Comparison of ENCODE assay signal across 8 cellular contexts in genomic region chr17:66190738-66191606, GRCh38. TPM values are rescaled to one million over a fixed set of nuclear protein-coding genes. Genes with fewer than 3 reads are reported as not detected.
DNase-seq lines count a peak whose midpoint lies in the region; ATAC-seq and TF ChIP-seq lines count a peak whose summit lies in the region.

No MANE protein-coding gene starts in this region.

- no peaks in the 10 kb centered on the region for H3K9me3 Mint-ChIP-seq in activated naive CD4-positive, alpha-beta T cell treated with anti-CD3 and anti-CD28 coated beads for 36 hours
- H3K9me3 Mint-ChIP-seq in activated B cell treated with CpG ODN at 0.5 μM for 24 hours (no peaks in the 10 kb centered on the region), glutamatergic neuron (ENCODE audit: unreplicated experiment) (no peaks in the 10 kb centered on the region), progenitor cell of endocrine pancreas (ENCODE audit: low read depth) (no peaks in the 10 kb centered on the region)

- intact Hi-C loops in activated naive CD4-positive, alpha-beta T cell treated with anti-CD3 and anti-CD28 coated beads for 36 hours (cut with micrococcal nuclease) = no loop called here
- intact Hi-C loops in activated B cell treated with CpG ODN at 0.5 μM for 24 hours (cut with micrococcal nuclease) = loop anchor here (5.0 to 10.0 kb wide), 4 partner anchors 254 to 1626 kb away; partner anchors contain the start of gene PITPNC1

- no peaks in the 10 kb centered on the region for H3K27me3 Mint-ChIP-seq in activated naive CD4-positive, alpha-beta T cell treated with anti-CD3 and anti-CD28 coated beads for 36 hours (ENCODE audit: low read depth)
- H3K27me3 Mint-ChIP-seq in activated B cell treated with CpG ODN at 0.5 μM for 24 hours (peaks cover 4% of the 10 kb centered on the region), glutamatergic neuron (ENCODE audit: unreplicated experiment) (peaks cover 2% of the 10 kb centered on the region), progenitor cell of endocrine pancreas (no peaks in the 10 kb centered on the region)

- TF ChIP-seq CTCF in activated B cell treated with CpG ODN at 0.5 μM for 24 hours (IDR thresholded peaks at IDR 0.05) = no peak
- TF ChIP-seq CTCF in glutamatergic neuron (IDR thresholded peaks at IDR 0.05; ENCODE audit: partially characterized antibody, unreplicated experiment) = no peak
- TF ChIP-seq CTCF in progenitor cell of endocrine pancreas (IDR thresholded peaks at IDR 0.05; ENCODE audit: unreplicated experiment) = no peak

- POLR2A ChIA-PET in activated B cell treated with CpG ODN at 0.5 μM for 24 hours (lab: Charles Lee) = no interaction called here

- DNase-seq in activated naive CD4-positive, alpha-beta T cell treated with anti-CD3 and anti-CD28 coated beads for 36 hours = no peak
- no peak for DNase-seq in activated naive CD4-positive, alpha-beta T cell treated with anti-CD3 and anti-CD28 coated beads, Interleukin-2, amount 50 U/mL, for 16 hours
- DNase-seq in activated B cell treated with CpG ODN at 0.5 μM for 24 hours (no peak), glutamatergic neuron (no peak), progenitor cell of endocrine pancreas (ENCODE audit: low spot score, unreplicated experiment) (no peak), iPS-NIHi7 (ENCODE audit: extremely low spot score) (no peak), KG1 (lab: John Stamatoyannopoulos, UW) (no peak)
- DNase-seq in stimulated activated CD4-positive, alpha-beta T cell treated with anti-CD3 and anti-CD28 coated beads, Interleukin-2, amount 100 ng/mL, for 24 hours = no peak

- no peak overlapping the region for H3K27ac Mint-ChIP-seq in activated naive CD4-positive, alpha-beta T cell treated with anti-CD3 and anti-CD28 coated beads for 36 hours
- H3K27ac Mint-ChIP-seq in activated B cell treated with CpG ODN at 0.5 μM for 24 hours (peak overlapping the region; percentile 72), glutamatergic neuron (ENCODE audit: unreplicated experiment) (no peak overlapping the region), progenitor cell of endocrine pancreas (peak overlapping the region; percentile 93)

- no peaks in the 10 kb centered on the region for H3K36me3 Mint-ChIP-seq in activated naive CD4-positive, alpha-beta T cell treated with anti-CD3 and anti-CD28 coated beads for 36 hours (ENCODE audit: low read depth)
- no peaks in the 10 kb centered on the region for H3K36me3 Mint-ChIP-seq in activated B cell treated with CpG ODN at 0.5 μM for 24 hours (ENCODE audit: low read depth)
- H3K36me3 Mint-ChIP-seq in glutamatergic neuron (ENCODE audit: unreplicated experiment) = no peaks in the 10 kb centered on the region
- no peaks in the 10 kb centered on the region for H3K36me3 Mint-ChIP-seq in progenitor cell of endocrine pancreas (ENCODE audit: insufficient read depth)

- CTCF ChIA-PET in activated naive CD4-positive, alpha-beta T cell treated with anti-CD3 and anti-CD28 coated beads for 36 hours (lab: Charles Lee) = interaction anchor here (1.9 to 2.0 kb wide), 2 partner anchors 9 to 11 kb away, joined by 8 to 9 read pairs; no protein-coding TSS in a partner anchor
- CTCF ChIA-PET in activated B cell treated with CpG ODN at 0.5 μM for 24 hours (lab: Charles Lee) = no interaction called here

- no peak for ATAC-seq in activated B cell treated with CpG ODN at 0.5 μM for 24 hours (ENCODE audit: low read depth)

- peak overlapping the region; percentile 77 for H3K4me3 Mint-ChIP-seq in activated naive CD4-positive, alpha-beta T cell treated with anti-CD3 and anti-CD28 coated beads for 36 hours
- peak overlapping the region; percentile 85 for H3K4me3 Mint-ChIP-seq in activated B cell treated with CpG ODN at 0.5 μM for 24 hours
- peak overlapping the region; percentile 78 for H3K4me3 Mint-ChIP-seq in glutamatergic neuron (ENCODE audit: unreplicated experiment)
- peak overlapping the region; percentile 89 for H3K4me3 Mint-ChIP-seq in progenitor cell of endocrine pancreas (ENCODE audit: low read depth)

- H3K4me1 Mint-ChIP-seq in activated naive CD4-positive, alpha-beta T cell treated with anti-CD3 and anti-CD28 coated beads for 36 hours (ENCODE audit: low read depth) = peaks cover 14% of the 10 kb centered on the region
- H3K4me1 Mint-ChIP-seq in activated B cell treated with CpG ODN at 0.5 μM for 24 hours = peaks cover 34% of the 10 kb centered on the region
- H3K4me1 Mint-ChIP-seq in glutamatergic neuron (ENCODE audit: low read depth, unreplicated experiment) = peaks cover 6% of the 10 kb centered on the region
- H3K4me1 Mint-ChIP-seq in progenitor cell of endocrine pancreas (ENCODE audit: low read depth) = peaks cover 11% of the 10 kb centered on the region

RNA-seq across cellular contexts. Expression of gene CEP112, which starts 1.0 kb away (rescaled TPM):
- under 1 TPM; 0.49 to 0.95 TPM for total RNA-seq in activated naive CD4-positive, alpha-beta T cell treated with anti-CD3 and anti-CD28 coated beads for 36 hours
- 3.8 and 3.9 TPM in 2 replicates for total RNA-seq in activated B cell treated with CpG ODN at 0.5 μM for 24 hours
- 8.5 TPM for total RNA-seq in glutamatergic neuron (ENCODE audit: unreplicated experiment)
- total RNA-seq in progenitor cell of endocrine pancreas = 24.3 and 24.5 TPM in 2 replicates

RNA-seq across cellular contexts. Expression of gene APOH, which starts 38.2 kb away (rescaled TPM):
- not detected for total RNA-seq in activated naive CD4-positive, alpha-beta T cell treated with anti-CD3 and anti-CD28 coated beads for 36 hours
- total RNA-seq in activated B cell treated with CpG ODN at 0.5 μM for 24 hours = not detected in 2 replicates
- total RNA-seq in glutamatergic neuron (ENCODE audit: unreplicated experiment) = not detected
- total RNA-seq in progenitor cell of endocrine pancreas = 0.27 and 0.57 TPM in 2 replicates

Comparison
In these comparisons a context has a peak if more than half of its experiments do, and no peak if none do; other contexts are left out.
1. H3K27ac Mint-ChIP-seq: peak in activated B cell treated with CpG ODN at 0.5 μM for 24 hours (single experiment) and progenitor cell of endocrine pancreas (single experiment); none in activated naive CD4-positive, alpha-beta T cell treated with anti-CD3 and anti-CD28 coated beads for 36 hours (single experiment) and glutamatergic neuron (single experiment).
2. Peak in every context shown above with its lines, with median percentiles within 50 percentile points of each other: H3K4me3 Mint-ChIP-seq.